Comparison of ENCODE assay signal across 24 cellular contexts in the genomic region with DNA sequence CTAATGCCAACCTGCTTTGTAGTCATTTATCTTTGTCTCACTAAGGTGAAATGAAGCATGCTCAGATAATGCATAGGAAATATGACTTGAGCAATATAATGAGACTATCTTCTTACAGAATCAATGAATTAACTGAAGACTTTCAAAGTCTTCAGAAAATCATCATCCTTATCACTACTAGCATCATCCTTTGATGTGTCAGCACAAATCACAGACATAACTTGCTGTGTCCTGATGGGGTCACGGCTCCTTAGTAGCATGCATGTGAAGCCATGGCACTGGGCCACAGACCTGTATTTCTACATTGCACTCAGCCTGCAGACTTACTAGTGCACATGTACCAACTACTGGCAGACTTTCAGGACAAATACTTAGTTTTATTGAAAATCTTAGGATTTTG. TPM values are rescaled to one million over a fixed set of nuclear protein-coding genes. Genes with fewer than 3 reads are reported as not detected.
DNase-seq lines count a peak whose midpoint lies in the region; ATAC-seq, FAIRE-seq and TF ChIP-seq lines count a peak whose summit lies in the region.
"Had no signal": no experiment of that assay in that cellular context is flagged by ENCODE, and none has a peak within 500 bp of the region (broad histone marks: within the 10 kb centered on the region; RNA-seq: fewer than 3 reads in every experiment).

No MANE protein-coding gene starts in this region.

- in situ Hi-C loops in HepG2 (cut with HindIII; ENCODE audit: extremely low pct_ligation_motif_present, low pct_unique_long_range_greater_than_20kb) = no loop called here

- intact Hi-C loops in HepG2 (cut with micrococcal nuclease; ENCODE audit: unreplicated experiment) (no loop called here), right lobe of liver (cut with DNase I) (no loop called here)

- no peaks in the 10 kb centered on the region for H4K20me1 ChIP-seq in HepG2 (ENCODE audit: insufficient read depth, low read length)
- H4K20me1 ChIP-seq: BLaER1 treated with 17β-estradiol and CSF1 and Interleukin-3, amounts not matched to agents 10 nM and 100 nM had no signal

- H3K27ac Mint-ChIP-seq in T-helper 17 cell = no peak overlapping the region
- H3K27ac Mint-ChIP-seq: HFFc6 had no signal

- H3K27ac ChIP-seq in HepG2 (ENCODE audit: extremely low read length, insufficient read depth, low read length) (no peak overlapping the region), right lobe of liver (no peak overlapping the region)
- H3K27ac ChIP-seq: 22Rv1; BLaER1 treated with 17β-estradiol and CSF1 and Interleukin-3, amounts not matched to agents 10 nM and 100 nM had no signal

- DNase-seq in HepG2 (ENCODE audit: low spot score) (no peak), right lobe of liver (no peak), HTR-8/SVneo (ENCODE audit: insufficient read length, low spot score) (no peak), urothelium cell line (ENCODE audit: low spot score) (no peak), T-helper 17 cell (no peak)
- DNase-seq: ACHN; AML-193; BE2C; Calu3; CD4-positive, alpha-beta memory T cell; COR-L47; DMS153; DND-41; GOT3; HFFc6 had no signal

- H2AFZ ChIP-seq in HepG2 (ENCODE audit: low read length) = no peak overlapping the region

- TF ChIP-seq CTCF in HepG2 (CRISPR knock-in tag; IDR thresholded peaks at IDR 0.05) (no peak), right lobe of liver (IDR thresholded peaks at IDR 0.05) (no peak)

- H3K27me3 ChIP-seq in HepG2 (ENCODE audit: control insufficient read depth in 1 of 2, insufficient read depth in 2 of 2, low read length in 2 of 2) = no peaks in the 10 kb centered on the region
- no peaks in the 10 kb centered on the region for H3K27me3 ChIP-seq in right lobe of liver
- H3K27me3 ChIP-seq: BE2C; BLaER1 treated with 17β-estradiol and CSF1 and Interleukin-3, amounts not matched to agents 10 nM and 100 nM had no signal

- POLR2A ChIA-PET in HepG2 (lab: Yijun Ruan, JAX) = no interaction called here

- TF ChIP-seq POLR2A in HepG2 (IDR thresholded peaks at IDR 0.05; ENCODE audit: insufficient read depth in 1 of 2, low read depth in 2 of 2, low read length in 2 of 2) (no peak), right lobe of liver (IDR thresholded peaks at IDR 0.05) (no peak)

- FAIRE-seq in HepG2 (lab: Jason Lieb, UNC) (no peak), HTR-8/SVneo (lab: Jason Lieb, UNC) (peak; percentile 93), urothelium cell line (lab: Jason Lieb, UNC) (peak; percentile 79)
- FAIRE-seq: A204.1, G401.6, GM12892, H54 had no signal

- no peak overlapping the region for H3K9ac ChIP-seq in HepG2 (ENCODE audit: insufficient read depth, low read depth, low read length)
- H3K9ac ChIP-seq: BLaER1 treated with 17β-estradiol and CSF1 and Interleukin-3, amounts not matched to agents 10 nM and 100 nM had no signal

- peaks cover 6% of the 10 kb centered on the region for H3K36me3 Mint-ChIP-seq in T-helper 17 cell (ENCODE audit: low read depth)

- H3K9me3 ChIP-seq in HepG2 (ENCODE audit: low read length) (no peaks in the 10 kb centered on the region), right lobe of liver (no peaks in the 10 kb centered on the region), T-helper 17 cell (ENCODE audit: control insufficient read depth, low read length, poor library complexity, severe bottlenecking) (no peaks in the 10 kb centered on the region)
- H3K9me3 ChIP-seq: BE2C; BLaER1 treated with 17β-estradiol and CSF1 and Interleukin-3, amounts not matched to agents 10 nM and 100 nM; HAP-1 had no signal

- no peak for ATAC-seq in HepG2
- no peak for ATAC-seq in right lobe of liver
- no peak for ATAC-seq in T-helper 17 cell
- ATAC-seq in HG03432 (IDR thresholded peaks at IDR 0.05; ENCODE audit: unreplicated experiment) = no peak

- H3K79me2 ChIP-seq in HepG2 (ENCODE audit: insufficient read depth, low read length) = no peaks in the 10 kb centered on the region

- no peak overlapping the region for H3K4me3 Mint-ChIP-seq in T-helper 17 cell
- H3K4me3 Mint-ChIP-seq: CD14-positive monocyte; CD4-positive, alpha-beta memory T cell; HFFc6 had no signal

- no peak for TF ChIP-seq RAD21 in HepG2 (CRISPR knock-in tag; IDR thresholded peaks at IDR 0.05)

- CTCF ChIA-PET in HepG2 (lab: Yijun Ruan, JAX; ENCODE audit: low intra/inter-chr PET ratio, low total read pairs) = no interaction called here

- WGBS in HepG2 (ENCODE audit: low lambda C conversion rate) = 100% methylated on average over 1 of the region's 1 CpG
- 50% methylated on average over 1 of the region's 1 CpG for WGBS in right lobe of liver (ENCODE audit: insufficient coverage, low coverage, low lambda C conversion rate, missing lambda C conversion rate)

- TF ChIP-seq EP300 in HepG2 (IDR thresholded peaks at IDR 0.05; ENCODE audit: low read depth in 2 of 2, low read length in 2 of 2) = no peak
- no peak for TF ChIP-seq EP300 in HepG2 (CRISPR knock-in tag; IDR thresholded peaks at IDR 0.05; ENCODE audit: borderline replicate concordance)

- peaks cover 11% of the 10 kb centered on the region for H3K4me1 Mint-ChIP-seq in T-helper 17 cell
- H3K4me1 Mint-ChIP-seq: CD14-positive monocyte had no signal

- peaks cover 12% of the 10 kb centered on the region for H3K4me1 ChIP-seq in HepG2 (ENCODE audit: insufficient read depth, low read length)
- H3K4me1 ChIP-seq in right lobe of liver = no peaks in the 10 kb centered on the region
- H3K4me1 ChIP-seq: BE2C, HAP-1 had no signal

- H3K4me3 ChIP-seq in HepG2 (replicated peaks in 1 of 3; ENCODE audit: insufficient read depth in 1 of 3, low read depth in 2 of 3, low read length in 3 of 3) = no peak overlapping the region
- no peak overlapping the region for H3K4me3 ChIP-seq in right lobe of liver
- H3K4me3 ChIP-seq: BLaER1 treated with 17β-estradiol and CSF1 and Interleukin-3, amounts not matched to agents 10 nM and 100 nM; HAP-1 had no signal

- no peaks in the 10 kb centered on the region for H3K27me3 Mint-ChIP-seq in T-helper 17 cell
- H3K27me3 Mint-ChIP-seq: CD4-positive, alpha-beta memory T cell had no signal

- no TSS peak for BruUV-seq in HepG2 (replicated peaks; lab: Mats Ljungman, UMichigan)

- peaks cover 0 to 2% of the 10 kb centered on the region in 2 experiments; a peak in 2 of 5 replicates for H3K36me3 ChIP-seq in HepG2 (replicated peaks in 1 of 2; ENCODE audit: control insufficient read depth in 1 of 2, insufficient read depth in 2 of 2, low read length in 2 of 2)
- H3K36me3 ChIP-seq in right lobe of liver = no peaks in the 10 kb centered on the region
- H3K36me3 ChIP-seq: BE2C, HAP-1 had no signal

- H3K4me2 ChIP-seq in HepG2 (ENCODE audit: low read depth, low read length) = no peak overlapping the region
- H3K4me2 ChIP-seq: BLaER1 treated with 17β-estradiol and CSF1 and Interleukin-3, amounts not matched to agents 10 nM and 100 nM had no signal

TF ChIP-seq in HepG2, 621 proteins besides CTCF, POLR2A, EP300 and RAD21:
- no peak for TF ChIP-seq NFKBIZ (CRISPR knock-in tag; IDR thresholded peaks at IDR 0.05)
- TF ChIP-seq MAFF (IDR thresholded peaks at IDR 0.05; ENCODE audit: low read depth, low read length) = peak; percentile 59
- no peak for TF ChIP-seq ZBTB20 (CRISPR knock-in tag; IDR thresholded peaks at IDR 0.05; ENCODE audit: borderline replicate concordance, low read depth)
- no peak for TF ChIP-seq RELA (CRISPR knock-in tag; IDR thresholded peaks at IDR 0.05)
- no peak for TF ChIP-seq MAF1 (CRISPR knock-in tag; IDR thresholded peaks at IDR 0.05; ENCODE audit: borderline replicate concordance)
- TF ChIP-seq MAFK (conservative IDR thresholded peaks at IDR 0.05 in 1 of 2, IDR thresholded peaks at IDR 0.05 in 1 of 2; ENCODE audit: low read length in 2 of 2) = peak; percentile 41 to 78; a peak in 3 of 4 replicates
TF ChIP-seq in HepG2: peak in this region for 2.

RNA-seq across cellular contexts. Expression of gene TMEM260, which starts 18.9 kb away (rescaled TPM):
- total RNA-seq in HepG2 (2016; rRNA removed; fragmentation: Illumina TruSeq; extraction: Trizol) (4.8 and 9.3 TPM in 2 replicates), right lobe of liver (10 to 100 TPM; 10.0 to 14.9 (median 11.5) TPM), T-helper 17 cell (10 to 100 TPM; 16.8 to 21.2 TPM)
- total RNA-seq in HepG2 (2016; cell fraction: cytosol; rRNA removed; fragmentation: Illumina TruSeq; extraction: Trizol; ENCODE audit: low read depth) = 5.9 and 8.4 TPM in 2 replicates
- 4.5 and 9.3 TPM in 2 replicates for total RNA-seq in HepG2 (2016; cell fraction: insoluble cytoplasmic fraction; rRNA removed; fragmentation: Illumina TruSeq; extraction: Trizol)
- 4.9 and 5.4 TPM in 2 replicates for total RNA-seq in HepG2 (2016; cell fraction: membrane; rRNA removed; fragmentation: Illumina TruSeq; extraction: Trizol)
- 21.1 and 23.8 TPM in 2 replicates for total RNA-seq in HepG2 (2016; cell fraction: nucleus; rRNA removed; fragmentation: Illumina TruSeq; extraction: Trizol)
- polyA plus RNA-seq in HepG2 (2011; rRNA removed) = 6.4 and 7.7 TPM in 2 replicates
- 3.7 and 4.0 TPM in 2 replicates for polyA plus RNA-seq in HepG2 (2011; cell fraction: cytosol; rRNA removed)
- polyA plus RNA-seq in HepG2 (2011; cell fraction: nucleus; rRNA removed) = 10.9 and 12.3 TPM in 2 replicates
- 6.4 and 7.3 TPM in 2 replicates for polyA plus RNA-seq in HepG2 (2012)
- polyA plus RNA-seq in HepG2 (2016; cell fraction: cytosol; fragmentation: Illumina TruSeq; extraction: Trizol; ENCODE audit: low read depth) = 0.45 and 0.50 TPM in 2 replicates
- polyA plus RNA-seq in HepG2 (2016; cell fraction: insoluble cytoplasmic fraction; fragmentation: Illumina TruSeq; extraction: Trizol; ENCODE audit: low read depth) = 3.0 and 3.8 TPM in 2 replicates
- polyA plus RNA-seq in HepG2 (2016; cell fraction: membrane; fragmentation: Illumina TruSeq; extraction: Trizol; ENCODE audit: low read depth) = 1.4 and 1.7 TPM in 2 replicates
- 16.9 and 17.4 TPM in 2 replicates for polyA plus RNA-seq in HepG2 (2016; cell fraction: nucleus; fragmentation: Illumina TruSeq; extraction: Trizol; ENCODE audit: insufficient read depth, low read depth)
- 14.5 and 28.6 TPM in 2 replicates for polyA minus RNA-seq in HepG2 (2011; rRNA and poly(A)+ RNA removed; ENCODE audit: low replicate concordance)
- polyA minus RNA-seq in HepG2 (2011; cell fraction: cytosol; rRNA and poly(A)+ RNA removed) = 6.8 and 8.1 TPM in 2 replicates
- polyA minus RNA-seq in HepG2 (2011; cell fraction: nucleus; rRNA and poly(A)+ RNA removed) = 55.3 and 63.6 TPM in 2 replicates
